ENCODE assay signal across 8 cellular contexts in the genomic region with DNA sequence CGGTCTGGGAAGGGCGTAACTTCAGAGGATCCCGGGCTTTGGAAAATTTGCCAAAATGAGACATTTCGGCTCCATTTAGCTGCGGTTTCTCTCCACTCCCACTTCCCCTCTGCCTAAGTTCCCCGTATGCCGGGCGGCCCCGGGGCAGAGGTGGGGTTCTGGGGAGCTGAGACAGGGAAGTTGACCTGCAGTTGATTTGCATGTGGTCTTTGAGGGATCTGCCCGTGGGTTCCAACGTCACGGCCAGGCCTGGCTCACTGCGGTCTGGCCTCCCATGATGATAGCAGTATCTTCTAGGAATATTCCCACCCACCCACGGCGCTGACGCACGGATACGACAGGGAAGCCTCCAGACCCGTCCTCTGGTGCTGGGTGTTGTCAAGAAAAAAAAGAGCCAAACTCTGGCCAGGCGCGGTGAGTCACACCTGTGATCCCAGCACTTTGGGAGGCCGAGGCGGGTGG. TPM values are rescaled to one million over a fixed set of nuclear protein-coding genes. Genes with fewer than 3 reads are reported as not detected.
DNase-seq lines count a peak whose midpoint lies in the region; ATAC-seq and TF ChIP-seq lines count a peak whose summit lies in the region.
"Had no signal": no experiment of that assay in that cellular context is flagged by ENCODE, and none has a peak within 500 bp of the region (broad histone marks: within the 10 kb centered on the region; RNA-seq: fewer than 3 reads in every experiment).

No MANE protein-coding gene starts in this region.

- 61 to 84% methylated on average over 11 to 19 of the region's 23 CpGs for WGBS in esophagus squamous epithelium, 2 donors

- TF ChIP-seq POLR2A in esophagus squamous epithelium (IDR thresholded peaks at IDR 0.05): no peak

- intact Hi-C loops in esophagus squamous epithelium (cut with DNase I): no loop called here

- peaks cover 26% of the 10 kb centered on the region for H3K27me3 Mint-ChIP-seq in stimulated activated memory B cell treated with anti-CD40 and anti-IgM and Interleukin-4, amounts not matched to agents 10 μg/mL and 1 μg/mL and 100 μg/mL, for 72 hours

- H3K27ac ChIP-seq in HL-60 (replicated peaks) (peak overlapping the region; percentile 46), esophagus squamous epithelium (no peak overlapping the region)

- no peaks in the 10 kb centered on the region for H3K36me3 ChIP-seq in esophagus squamous epithelium

- DNase-seq in HL-60 (ENCODE audit: low read depth in 1 of 2, low spot score in 1 of 2): peak; percentile 72 to 95
- DNase-seq in esophagus squamous epithelium (lab: John Stamatoyannopoulos, UW): peak; percentile 1
- no peak for DNase-seq in foreskin melanocyte

- peak overlapping the region; percentile 15 for H3K4me3 Mint-ChIP-seq in stimulated activated memory B cell treated with anti-CD40 and anti-IgM and Interleukin-4, amounts not matched to agents 10 μg/mL and 1 μg/mL and 100 μg/mL, for 72 hours

- TF ChIP-seq CTCF in HL-60 (IDR thresholded peaks at IDR 0.05; ENCODE audit: insufficient read depth, low read length) (no peak), esophagus squamous epithelium (IDR thresholded peaks at IDR 0.05) (no peak)

- no peaks in the 10 kb centered on the region for H3K9me3 Mint-ChIP-seq in stimulated activated memory B cell treated with anti-CD40 and anti-IgM and Interleukin-4, amounts not matched to agents 10 μg/mL and 1 μg/mL and 100 μg/mL, for 72 hours

- H3K27ac Mint-ChIP-seq in stimulated activated memory B cell treated with anti-CD40 and anti-IgM and Interleukin-4, amounts not matched to agents 10 μg/mL and 1 μg/mL and 100 μg/mL, for 72 hours: peak overlapping the region; percentile 59

- peaks cover 0 to 18% (median 3%) of the 10 kb centered on the region in 3 donors for H3K4me1 ChIP-seq in esophagus squamous epithelium

- peaks cover 22% of the 10 kb centered on the region for H3K4me1 Mint-ChIP-seq in stimulated activated memory B cell treated with anti-CD40 and anti-IgM and Interleukin-4, amounts not matched to agents 10 μg/mL and 1 μg/mL and 100 μg/mL, for 72 hours

- H3K4me3 ChIP-seq in HL-60 (replicated peaks; ENCODE audit: insufficient read depth, low read length): no peak overlapping the region
- no peak overlapping the region for H3K4me3 ChIP-seq in esophagus squamous epithelium

- ATAC-seq in GM19438 (IDR thresholded peaks at IDR 0.05; ENCODE audit: low read depth, unreplicated experiment): peak; percentile 95
- peak; percentile 96 for ATAC-seq in stimulated activated memory B cell treated with anti-CD40 and anti-IgM and Interleukin-4, amounts not matched to agents 10 μg/mL and 1 μg/mL and 100 μg/mL, for 72 hours
- ATAC-seq in GM18519 (IDR thresholded peaks at IDR 0.05; ENCODE audit: low FRiP score, unreplicated experiment): no peak
- ATAC-seq in GM18909 (IDR thresholded peaks at IDR 0.05; ENCODE audit: poor library complexity, unreplicated experiment): no peak

- H3K9me3 ChIP-seq in esophagus squamous epithelium: no peaks in the 10 kb centered on the region

- H3K36me3 Mint-ChIP-seq in stimulated activated memory B cell treated with anti-CD40 and anti-IgM and Interleukin-4, amounts not matched to agents 10 μg/mL and 1 μg/mL and 100 μg/mL, for 72 hours: peaks cover 5% of the 10 kb centered on the region

- H3K27me3 ChIP-seq in HL-60 (ENCODE audit: insufficient read depth, poor library complexity, severe bottlenecking): no peaks in the 10 kb centered on the region
- no peaks in the 10 kb centered on the region for H3K27me3 ChIP-seq in esophagus squamous epithelium

RNA-seq across cellular contexts. Expression of gene CRLF2, which starts 27.3 kb away (rescaled TPM):
- under 1 TPM in 1 of 4 donors, not detected in 3; 0.95 TPM for total RNA-seq in esophagus squamous epithelium
- total RNA-seq: glomerular endothelial cell had no signal

RNA-seq across cellular contexts. Expression of gene CSF2RA, which starts 28.9 kb away (rescaled TPM):
- 1 to 10 TPM in 3 of 4 donors, under 1 TPM in 1; 0.66 to 7.1 (median 4.2) TPM for total RNA-seq in esophagus squamous epithelium
- total RNA-seq: glomerular endothelial cell had no signal

Comparison
In these comparisons a context has a peak if more than half of its experiments do, and no peak if none do; other contexts are left out.
1. ATAC-seq: peak in GM19438 (single experiment) and stimulated activated memory B cell treated with anti-CD40 and anti-IgM and Interleukin-4, amounts not matched to agents 10 μg/mL and 1 μg/mL and 100 μg/mL, for 72 hours (single experiment); none in GM18519 (single experiment) and GM18909 (single experiment).